25 cellular contexts compared by ENCODE assay signal in the genomic region with DNA sequence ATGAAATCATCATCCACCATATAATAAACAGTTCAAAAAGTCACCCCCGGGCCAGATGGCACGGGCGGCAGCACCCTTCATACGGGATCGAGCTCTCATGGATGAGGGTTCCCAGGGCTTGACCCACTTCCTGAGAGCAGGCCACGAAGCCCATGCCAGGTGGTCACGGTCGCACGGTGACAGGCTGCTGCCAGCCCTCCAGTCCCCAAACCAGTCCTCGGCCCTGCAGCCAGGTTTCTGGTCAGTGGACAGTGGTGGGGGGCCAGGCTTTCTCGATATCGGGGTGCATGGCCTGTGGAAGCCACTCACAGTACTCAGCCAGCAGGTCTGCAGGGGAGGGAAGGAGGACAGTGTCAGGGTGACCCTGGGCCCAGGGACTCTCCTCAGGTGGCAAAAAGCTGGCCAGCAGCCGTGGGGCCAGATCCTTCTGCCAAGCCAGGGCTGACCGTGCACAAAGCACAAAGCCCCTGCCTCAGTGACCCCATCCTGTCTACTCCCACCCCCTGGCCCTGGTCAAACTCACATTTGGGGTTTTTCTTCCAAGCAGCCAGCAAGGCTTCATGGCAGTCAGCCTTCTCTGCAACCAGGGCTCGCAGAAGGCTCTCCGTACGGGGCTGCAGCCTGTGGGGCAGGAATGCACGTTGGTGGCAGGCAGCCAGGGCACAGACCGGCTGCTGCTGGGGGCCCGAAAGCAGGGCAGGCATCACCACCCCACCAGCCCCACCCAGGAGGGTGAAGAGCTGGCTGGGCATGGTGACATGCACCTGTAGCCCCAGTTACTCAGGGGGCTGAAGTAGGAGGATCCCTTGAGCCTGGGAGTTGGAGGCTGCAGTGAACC.
"Had no signal": no experiment of that assay in that cellular context is flagged by ENCODE, and none has a peak within 500 bp of the region (broad histone marks: within the 10 kb centered on the region; RNA-seq: fewer than 3 reads in every experiment).

No MANE protein-coding gene starts in this region.

- H3K27ac ChIP-seq: breast epithelium, ovary, prostate gland, right lobe of liver had no signal

- H3K27me3 ChIP-seq: breast epithelium, ovary, right lobe of liver had no signal

- H3K36me3 ChIP-seq: breast epithelium, ovary, prostate gland had no signal

- H3K27ac Mint-ChIP-seq: activated B cell treated with CpG ODN at 0.5 μM for 24 hours; activated naive CD8-positive, alpha-beta T cell treated with anti-CD3 and anti-CD28 coated beads, Interleukin-2, amount 10 ng/mL, durations not matched to agents 7 days and 5 days; activated T-helper 2 cell treated with anti-CD3 and anti-CD28 coated beads, Interferon-gamma antibody, Interleukin-2, Interleukin-4, amounts not matched to agents 10 μg/mL and 5 μg/mL and 100 μg/mL, durations not matched to agents 14 hours and 24 hours and 36 hours; dendritic cell treated with granulocyte-macrophage colony-stimulating factor and Interleukin-4, amounts not matched to agents 40 ng/mL and 50 ng/mL, for 4 days; natural killer cell; stimulated activated memory B cell treated with anti-CD40 and anti-IgM and Interleukin-4, amounts not matched to agents 10 μg/mL and 1 μg/mL and 100 μg/mL, for 72 hours; T-helper 1 cell treated with Interleukin-12 subunit alpha and Interleukin-12 subunit beta and Interleukin-4 antibody, amounts not matched to agents 30 μg/mL and 1 μg/mL, for 36 hours had no signal

- H3K9me3 ChIP-seq: breast epithelium, ovary, prostate gland, right lobe of liver had no signal

- H3K4me2 ChIP-seq: smooth muscle cell had no signal

- H3K9me3 Mint-ChIP-seq: activated B cell treated with CpG ODN at 0.5 μM for 24 hours; activated naive CD8-positive, alpha-beta T cell treated with anti-CD3 and anti-CD28 coated beads, Interleukin-2, amount 10 ng/mL, durations not matched to agents 7 days and 5 days; activated T-cell treated with anti-CD3 and anti-CD28 coated beads, Interleukin-2, amount 50 U/mL, for 4 hours; activated T-helper 2 cell treated with anti-CD3 and anti-CD28 coated beads, Interferon-gamma antibody, Interleukin-2, Interleukin-4, amounts not matched to agents 10 μg/mL and 5 μg/mL and 100 μg/mL, durations not matched to agents 14 hours and 24 hours and 36 hours; dendritic cell treated with granulocyte-macrophage colony-stimulating factor and Interleukin-4, amounts not matched to agents 40 ng/mL and 50 ng/mL, for 4 days; natural killer cell; stimulated activated memory B cell treated with anti-CD40 and anti-IgM and Interleukin-4, amounts not matched to agents 10 μg/mL and 1 μg/mL and 100 μg/mL, for 72 hours; T-helper 1 cell treated with Interleukin-12 subunit alpha and Interleukin-12 subunit beta and Interleukin-4 antibody, amounts not matched to agents 30 μg/mL and 1 μg/mL, for 36 hours had no signal

- H3K4me3 ChIP-seq: breast epithelium, ovary, prostate gland, right lobe of liver, smooth muscle cell had no signal

- H3K4me1 ChIP-seq: breast epithelium, prostate gland had no signal

- ATAC-seq: activated T-cell treated with anti-CD3 and anti-CD28 coated beads, Interleukin-2, amount 50 U/mL, for 4 hours; natural killer cell; right lobe of liver had no signal

- DNase-seq: activated B cell treated with CpG ODN at 0.5 μM for 24 hours; activated CD4-positive, alpha-beta T cell treated with anti-CD3 and anti-CD28 coated beads for 4 hours; activated CD4-positive, alpha-beta T cell treated with anti-CD3 and anti-CD28 coated beads, Interleukin-2, amount 50 U/mL, for 48 hours; activated CD8-positive, alpha-beta memory T cell treated with anti-CD3 and anti-CD28 coated beads, Interleukin-2, amount 50 U/mL, for 48 hours; activated naive CD4-positive, alpha-beta T cell treated with Interleukin-2 at 50 U/mL for 16 hours; activated naive CD8-positive, alpha-beta T cell treated with anti-CD3 and anti-CD28 coated beads, Interleukin-2, amount 10 ng/mL, durations not matched to agents 7 days and 5 days; activated T-cell treated with anti-CD3 and anti-CD28 coated beads, Interleukin-2, amount 50 U/mL, for 4 hours; amniotic stem cell; cerebellar nuclear complex; effector CD4-positive, alpha-beta T cell; kidney glomerular epithelial cell; midbrain; natural killer cell; ovary; right lobe of liver; stimulated activated CD4-positive, alpha-beta T cell treated with anti-CD3 and anti-CD28 coated beads, Interleukin-15, amount 100 ng/mL, for 24 hours; T1000; trophoblast cell had no signal

- H3K4me3 Mint-ChIP-seq: activated B cell treated with CpG ODN at 0.5 μM for 24 hours; activated naive CD8-positive, alpha-beta T cell treated with anti-CD3 and anti-CD28 coated beads, Interleukin-2, amount 10 ng/mL, durations not matched to agents 7 days and 5 days; activated T-cell treated with anti-CD3 and anti-CD28 coated beads, Interleukin-2, amount 50 U/mL, for 4 hours; dendritic cell treated with granulocyte-macrophage colony-stimulating factor and Interleukin-4, amounts not matched to agents 40 ng/mL and 50 ng/mL, for 4 days; natural killer cell; stimulated activated memory B cell treated with anti-CD40 and anti-IgM and Interleukin-4, amounts not matched to agents 10 μg/mL and 1 μg/mL and 100 μg/mL, for 72 hours; T-helper 1 cell treated with Interleukin-12 subunit alpha and Interleukin-12 subunit beta and Interleukin-4 antibody, amounts not matched to agents 30 μg/mL and 1 μg/mL, for 36 hours had no signal

- H3K27me3 Mint-ChIP-seq: activated B cell treated with CpG ODN at 0.5 μM for 24 hours; activated naive CD8-positive, alpha-beta T cell treated with anti-CD3 and anti-CD28 coated beads, Interleukin-2, amount 10 ng/mL, durations not matched to agents 7 days and 5 days; dendritic cell treated with granulocyte-macrophage colony-stimulating factor and Interleukin-4, amounts not matched to agents 40 ng/mL and 50 ng/mL, for 4 days; stimulated activated memory B cell treated with anti-CD40 and anti-IgM and Interleukin-4, amounts not matched to agents 10 μg/mL and 1 μg/mL and 100 μg/mL, for 72 hours had no signal

- H3K4me1 Mint-ChIP-seq: activated B cell treated with CpG ODN at 0.5 μM for 24 hours, natural killer cell had no signal
